Comparison of ENCODE assay signal across 26 cellular contexts in genomic region chr6:165732696-165733486, GRCh38.
DNase-seq lines count a peak whose midpoint lies in the region; ATAC-seq and TF ChIP-seq lines count a peak whose summit lies in the region.
"Had no signal": no experiment of that assay in that cellular context is flagged by ENCODE, and none has a peak within 500 bp of the region (broad histone marks: within the 10 kb centered on the region; RNA-seq: fewer than 3 reads in every experiment).

No MANE protein-coding gene starts in this region.

- TF ChIP-seq CTCF in tibial nerve (IDR thresholded peaks at IDR 0.05), result no peak
- no peak for TF ChIP-seq CTCF in CD8-positive, alpha-beta T cell (IDR thresholded peaks at IDR 0.05)

- H3K27me3 ChIP-seq in tibial nerve, result no peaks in the 10 kb centered on the region
- H3K27me3 ChIP-seq in CD8-positive, alpha-beta T cell (ENCODE audit: insufficient read depth, low read length), result no peaks in the 10 kb centered on the region
- H3K27me3 ChIP-seq: adrenal gland, right lobe of liver, thyroid gland had no signal

- peaks cover 0 to 6% (median 2%) of the 10 kb centered on the region in 4 donors for H3K9me3 ChIP-seq in tibial nerve
- no peaks in the 10 kb centered on the region for H3K9me3 ChIP-seq in CD8-positive, alpha-beta T cell (ENCODE audit: low read length)
- H3K9me3 ChIP-seq: adrenal gland, right lobe of liver, thyroid gland had no signal

- CTCF ChIA-PET in activated naive CD4-positive, alpha-beta T cell treated with anti-CD3 and anti-CD28 coated beads, Interleukin-2, amount 10 ng/mL, durations not matched to agents 7 days and 5 days (lab: Charles Lee), result interaction anchor here (0.6 kb wide), 1 partner anchor 12 kb away, joined by 3 read pairs; no protein-coding TSS in a partner anchor
- CTCF ChIA-PET in CD8-positive, alpha-beta T cell (lab: Charles Lee), result interaction anchor here (1.6 kb wide), 1 partner anchor 12 kb away, joined by 3 read pairs; no protein-coding TSS in a partner anchor

- H3K9me3 Mint-ChIP-seq in activated naive CD4-positive, alpha-beta T cell treated with anti-CD3 and anti-CD28 coated beads, Interleukin-2, amount 10 ng/mL, durations not matched to agents 7 days and 5 days, result peaks cover 6% of the 10 kb centered on the region
- peaks cover 9% of the 10 kb centered on the region for H3K9me3 Mint-ChIP-seq in CD8-positive, alpha-beta T cell

- intact Hi-C loops in CD8-positive, alpha-beta T cell (cut with DNase I, micrococcal nuclease), result no loop called here

- DNase-seq in tibial nerve (ENCODE audit: low spot score in 2 of 2) (no peak), HCEC 1CT (no peak)
- DNase-seq in activated naive CD4-positive, alpha-beta T cell treated with anti-CD3 and anti-CD28 coated beads, Interleukin-2, amount 10 ng/mL, durations not matched to agents 7 days and 5 days, result no peak
- DNase-seq in CD8-positive, alpha-beta T cell, result no peak
- DNase-seq: activated CD4-positive, alpha-beta T cell treated with anti-CD3 and anti-CD28 coated beads, Interleukin-2, amount 50 U/mL, for 1 hour; activated CD8-positive, alpha-beta memory T cell treated with anti-CD3 and anti-CD28 coated beads, Interleukin-2, amount 50 U/mL, for 48 hours; activated gamma-delta T cell; adrenal gland; AML-193; DMS79 treated with DMSO at 0.1 percent for 48 hours; dorsolateral prefrontal cortex; foreskin fibroblast; IMR-90; naive B cell; NCI-H1417 treated with DMSO at 0.1 percent for 48 hours; right lobe of liver; SHP77 treated with DMSO at 0.1 percent for 48 hours; T-cell; thyroid gland had no signal

- no peaks in the 10 kb centered on the region for H3K36me3 Mint-ChIP-seq in activated naive CD4-positive, alpha-beta T cell treated with anti-CD3 and anti-CD28 coated beads, Interleukin-2, amount 10 ng/mL, durations not matched to agents 7 days and 5 days
- H3K36me3 Mint-ChIP-seq in CD8-positive, alpha-beta T cell, result no peaks in the 10 kb centered on the region
- H3K36me3 Mint-ChIP-seq: memory B cell; naive B cell; stimulated activated effector memory CD8-positive, alpha-beta T cell treated with anti-CD3 and anti-CD28 coated beads, Interleukin-12 subunit alpha, Interleukin-12 subunit beta, amount 100 ng/mL, for 72 hours; T-cell had no signal

- POLR2A ChIA-PET in CD8-positive, alpha-beta T cell (lab: Charles Lee), result no interaction called here

- TF ChIP-seq EP300 in tibial nerve (IDR thresholded peaks at IDR 0.05), result no peak

- H3K4me3 Mint-ChIP-seq in activated naive CD4-positive, alpha-beta T cell treated with anti-CD3 and anti-CD28 coated beads, Interleukin-2, amount 10 ng/mL, durations not matched to agents 7 days and 5 days, result no peak overlapping the region
- no peak overlapping the region for H3K4me3 Mint-ChIP-seq in CD8-positive, alpha-beta T cell
- H3K4me3 Mint-ChIP-seq: memory B cell; stimulated activated effector memory CD8-positive, alpha-beta T cell treated with anti-CD3 and anti-CD28 coated beads, Interleukin-12 subunit alpha, Interleukin-12 subunit beta, amount 100 ng/mL, for 72 hours; T-cell had no signal

- peak; percentile 83 for ATAC-seq in GM19351 (IDR thresholded peaks at IDR 0.05; ENCODE audit: unreplicated experiment)
- ATAC-seq in HG02610 (IDR thresholded peaks at IDR 0.05; ENCODE audit: unreplicated experiment), result peak; percentile 75
- ATAC-seq in HG03457 (IDR thresholded peaks at IDR 0.05; ENCODE audit: unreplicated experiment), result peak; percentile 91
- ATAC-seq in CD8-positive, alpha-beta T cell, result no peak
- ATAC-seq: right lobe of liver; stimulated activated effector memory CD8-positive, alpha-beta T cell treated with anti-CD3 and anti-CD28 coated beads, Interleukin-12 subunit alpha, Interleukin-12 subunit beta, amount 100 ng/mL, for 72 hours; T-cell had no signal

- H3K27ac ChIP-seq in tibial nerve, result no peak overlapping the region
- no peak overlapping the region for H3K27ac ChIP-seq in CD8-positive, alpha-beta T cell (ENCODE audit: low read depth, low read length)
- H3K27ac ChIP-seq: adrenal gland, cardiac muscle cell, dorsolateral prefrontal cortex, hepatocyte, right lobe of liver, thyroid gland had no signal

- H3K27me3 Mint-ChIP-seq in activated naive CD4-positive, alpha-beta T cell treated with anti-CD3 and anti-CD28 coated beads, Interleukin-2, amount 10 ng/mL, durations not matched to agents 7 days and 5 days, result no peaks in the 10 kb centered on the region
- H3K27me3 Mint-ChIP-seq in CD8-positive, alpha-beta T cell (ENCODE audit: low read depth), result peaks cover 11% of the 10 kb centered on the region
- H3K27me3 Mint-ChIP-seq: naive B cell had no signal

- no peaks in the 10 kb centered on the region for H3K4me1 Mint-ChIP-seq in activated naive CD4-positive, alpha-beta T cell treated with anti-CD3 and anti-CD28 coated beads, Interleukin-2, amount 10 ng/mL, durations not matched to agents 7 days and 5 days
- no peaks in the 10 kb centered on the region for H3K4me1 Mint-ChIP-seq in CD8-positive, alpha-beta T cell (ENCODE audit: low read depth)
- H3K4me1 Mint-ChIP-seq: memory B cell; naive B cell; stimulated activated effector memory CD8-positive, alpha-beta T cell treated with anti-CD3 and anti-CD28 coated beads, Interleukin-12 subunit alpha, Interleukin-12 subunit beta, amount 100 ng/mL, for 72 hours; T-cell had no signal

- H3K27ac Mint-ChIP-seq in activated naive CD4-positive, alpha-beta T cell treated with anti-CD3 and anti-CD28 coated beads, Interleukin-2, amount 10 ng/mL, durations not matched to agents 7 days and 5 days, result no peak overlapping the region
- no peak overlapping the region for H3K27ac Mint-ChIP-seq in CD8-positive, alpha-beta T cell
- H3K27ac Mint-ChIP-seq: memory B cell; naive B cell; stimulated activated effector memory CD8-positive, alpha-beta T cell treated with anti-CD3 and anti-CD28 coated beads, Interleukin-12 subunit alpha, Interleukin-12 subunit beta, amount 100 ng/mL, for 72 hours; T-cell had no signal

- WGBS in tibial nerve, 2 donors, result 79 to 85% methylated on average over 14 to 15 of the region's 15 CpGs

- no peaks in the 10 kb centered on the region for H3K36me3 ChIP-seq in tibial nerve
- no peaks in the 10 kb centered on the region for H3K36me3 ChIP-seq in CD8-positive, alpha-beta T cell (ENCODE audit: insufficient read depth, low read length)
- H3K36me3 ChIP-seq: adrenal gland, cardiac muscle cell, right lobe of liver, thyroid gland had no signal

- no peaks in the 10 kb centered on the region for H3K4me1 ChIP-seq in tibial nerve
- H3K4me1 ChIP-seq in CD8-positive, alpha-beta T cell (ENCODE audit: insufficient read depth, low read length), result no peaks in the 10 kb centered on the region
- H3K4me1 ChIP-seq: adrenal gland, right lobe of liver had no signal

- H3K4me3 ChIP-seq in tibial nerve, result no peak overlapping the region
- H3K4me3 ChIP-seq in CD8-positive, alpha-beta T cell (ENCODE audit: low read depth, low read length), result no peak overlapping the region
- H3K4me3 ChIP-seq: adrenal gland, cardiac muscle cell, dorsolateral prefrontal cortex, hepatocyte, right lobe of liver, thyroid gland had no signal

- no peak for TF ChIP-seq POLR2A in tibial nerve (IDR thresholded peaks at IDR 0.05)
